Comparison of ENCODE assay signal across 8 cellular contexts in genomic region chr19:42268704-42269517, GRCh38. TPM values are rescaled to one million over a fixed set of nuclear protein-coding genes. Genes with fewer than 3 reads are reported as not detected.
DNase-seq lines count a peak whose midpoint lies in the region; ATAC-seq, FAIRE-seq and TF ChIP-seq lines count a peak whose summit lies in the region.

TSS of gene CIC (plus strand) at chr19:42269252. CDS start at chr19:42271784, 2,532 bp downstream.

- peaks cover 6% of the 10 kb centered on the region for H3K4me1 ChIP-seq in right cardiac atrium (ENCODE audit: control insufficient read depth, insufficient read depth, low read length)

- TF ChIP-seq CTCF in astrocyte of the cerebellum (IDR thresholded peaks at IDR 0.05; ENCODE audit: low read depth, low read length, missing control alignments): no peak

- H3K4me3 ChIP-seq in astrocyte of the cerebellum (ENCODE audit: low read depth, low read length) (peak within 1 kb of the TSS; percentile 67), right cardiac atrium (ENCODE audit: low read length) (peak within 1 kb of the TSS; percentile 71)

- DNase-seq in GM18507 (ENCODE audit: extremely low spot score, insufficient read length, low read depth) (peak; percentile 81), NCI-H2081 (lab: John Stamatoyannopoulos, UW) (peak; percentile 100), T1000 (lab: John Stamatoyannopoulos, UW) (peak; percentile 99), astrocyte of the cerebellum (ENCODE audit: low read depth) (peak; percentile 100), right cardiac atrium (peak; percentile 99 to 100 (median 100)), pulmonary artery endothelial cell (ENCODE audit: low read depth, low spot score) (peak; percentile 100), urothelium cell line (ENCODE audit: low spot score) (peak; percentile 94)

- intact Hi-C loops in right cardiac atrium (cut with DNase I): no loop called here

- under 1% methylated on average over 53 of the region's 53 CpGs for WGBS in right cardiac atrium

- ATAC-seq in HG03039 (IDR thresholded peaks at IDR 0.05; ENCODE audit: unreplicated experiment) (peak; percentile 75), right cardiac atrium (peak; percentile 93 to 94)

- H3K27ac ChIP-seq in right cardiac atrium (ENCODE audit: low read length): peak within 1 kb of the TSS; percentile 94

- FAIRE-seq in GM18507 (lab: Jason Lieb, UNC) (peak; percentile 100), urothelium cell line (lab: Jason Lieb, UNC) (peak; percentile 9)

- no peaks in the 10 kb centered on the region for H3K9me3 ChIP-seq in right cardiac atrium (ENCODE audit: control insufficient read depth, low read length)

- H3K27me3 ChIP-seq in right cardiac atrium (ENCODE audit: control insufficient read depth, insufficient read depth): no peaks in the 10 kb centered on the region

- in situ Hi-C loops in astrocyte of the cerebellum (cut with HindIII; ENCODE audit: low sequenced_read_pairs): no loop called here

RNA-seq across cellular contexts. Expression of gene CIC, which starts in this region (rescaled TPM):
- total RNA-seq in right cardiac atrium: 10 to 100 TPM; 36.4 to 42.7 (median 39.6) TPM
- 28.6 TPM for polyA plus RNA-seq in right cardiac atrium
- total RNA-seq in pulmonary artery endothelial cell: 15.4 and 16.1 TPM in 2 replicates

Comparison
In these comparisons a context has a peak if more than half of its experiments do, and no peak if none do; other contexts are left out.
1. Peak in every context shown above with its lines: DNase-seq, ATAC-seq, H3K4me3 ChIP-seq and H3K27ac ChIP-seq.